ENCODE assay signal across 36 cellular contexts in genomic region chr20:21185849-21186248, GRCh38.
"Had no signal": no experiment of that assay in that cellular context is flagged by ENCODE, and none has a peak within 500 bp of the region (broad histone marks: within the 10 kb centered on the region; RNA-seq: fewer than 3 reads in every experiment).

No MANE protein-coding gene starts in this region.

- DNase-seq: activated B cell treated with CpG ODN at 0.5 μM for 24 hours; activated CD4-positive, alpha-beta memory T cell treated with anti-CD3 and anti-CD28 coated beads for 36 hours; activated CD4-positive, alpha-beta T cell treated with anti-CD3 and anti-CD28 coated beads, Interleukin-2, amount 10 ng/mL, durations not matched to agents 24 days and 14 days; activated CD8-positive, alpha-beta memory T cell treated with anti-CD3 and anti-CD28 coated beads, Interleukin-2, amount 10 ng/mL, durations not matched to agents 7 days and 5 days; activated CD8-positive, alpha-beta memory T cell treated with anti-CD3 and anti-CD28 coated beads, Interleukin-2, amount 50 U/mL, for 4 hours; activated CD8-positive, alpha-beta T cell treated with anti-CD3 and anti-CD28 coated beads, Interleukin-2, amount 10 ng/mL, durations not matched to agents 7 days and 5 days; activated effector memory CD4-positive, alpha-beta T cell treated with anti-CD3 and anti-CD28 coated beads, Interleukin-2, amount 50 U/mL, for 16 hours; activated naive CD4-positive, alpha-beta T cell treated with anti-CD3 and anti-CD28 coated beads for 36 hours; activated naive CD8-positive, alpha-beta T cell treated with anti-CD3 and anti-CD28 coated beads for 36 hours; activated naive CD8-positive, alpha-beta T cell treated with anti-CD3 and anti-CD28 coated beads, Interleukin-2, amount 50 U/mL, for 24 hours; activated T-cell treated with anti-CD3 and anti-CD28 coated beads, Interleukin-2, amount 50 U/mL, for 1 hour; activated T-cell treated with anti-CD3 and anti-CD28 coated beads, Interleukin-2, amount 50 U/mL, for 48 hours; adrenal gland; amygdala; aorta; body of pancreas; caudate nucleus; cortex of kidney; dermis blood vessel endothelial cell; effector CD4-positive, alpha-beta T cell; effector memory CD8-positive, alpha-beta T cell; esophagus squamous epithelium; foreskin melanocyte; head of caudate nucleus; T-helper 1 cell; T-helper 17 cell; T1000; WERI-Rb-1 had no signal

- H3K4me1 Mint-ChIP-seq: activated B cell treated with CpG ODN at 0.5 μM for 24 hours; activated CD4-positive, alpha-beta T cell treated with anti-CD3 and anti-CD28 coated beads, Interleukin-2, amount 10 ng/mL, durations not matched to agents 24 days and 14 days; activated naive CD4-positive, alpha-beta T cell treated with anti-CD3 and anti-CD28 coated beads, Interleukin-2, amount 50 U/mL, for 24 hours; activated naive CD8-positive, alpha-beta T cell treated with anti-CD3 and anti-CD28 coated beads for 36 hours; activated naive CD8-positive, alpha-beta T cell treated with anti-CD3 and anti-CD28 coated beads, Interleukin-2, amount 50 U/mL, for 24 hours had no signal

- H3K9me3 ChIP-seq: adrenal gland, body of pancreas, esophagus squamous epithelium, gastroesophageal sphincter had no signal

- ATAC-seq: activated CD4-positive, CD25-positive, alpha-beta regulatory T cell treated with anti-CD3 and anti-CD28 coated beads, Interleukin-2, amount 50 U/mL, for 24 hours; activated CD8-positive, alpha-beta memory T cell treated with anti-CD3 and anti-CD28 coated beads, Interleukin-2, amount 10 ng/mL, durations not matched to agents 7 days and 5 days; activated CD8-positive, alpha-beta T cell treated with anti-CD3 and anti-CD28 coated beads, Interleukin-2, amount 10 ng/mL, durations not matched to agents 7 days and 5 days; activated naive CD8-positive, alpha-beta T cell treated with anti-CD3 and anti-CD28 coated beads, Interleukin-2, amount 50 U/mL, for 24 hours; body of pancreas; effector memory CD8-positive, alpha-beta T cell; gastroesophageal sphincter; T-helper 17 cell had no signal

- H3K27me3 ChIP-seq: adrenal gland, body of pancreas, esophagus squamous epithelium, gastroesophageal sphincter had no signal

- H3K27ac Mint-ChIP-seq: activated B cell treated with CpG ODN at 0.5 μM for 24 hours; activated CD4-positive, alpha-beta memory T cell treated with anti-CD3 and anti-CD28 coated beads for 36 hours; activated CD4-positive, alpha-beta T cell treated with anti-CD3 and anti-CD28 coated beads, Interleukin-2, amount 10 ng/mL, durations not matched to agents 24 days and 14 days; activated CD8-positive, alpha-beta memory T cell treated with anti-CD3 and anti-CD28 coated beads, Interleukin-2, amount 10 ng/mL, durations not matched to agents 7 days and 5 days; activated CD8-positive, alpha-beta T cell treated with anti-CD3 and anti-CD28 coated beads, Interleukin-2, amount 10 ng/mL, durations not matched to agents 7 days and 5 days; activated naive CD4-positive, alpha-beta T cell treated with anti-CD3 and anti-CD28 coated beads for 36 hours; activated naive CD4-positive, alpha-beta T cell treated with anti-CD3 and anti-CD28 coated beads, Interleukin-2, amount 50 U/mL, for 24 hours; activated naive CD8-positive, alpha-beta T cell treated with anti-CD3 and anti-CD28 coated beads for 36 hours; activated naive CD8-positive, alpha-beta T cell treated with anti-CD3 and anti-CD28 coated beads, Interleukin-2, amount 50 U/mL, for 24 hours; activated T-helper 1 cell treated with anti-CD3 and anti-CD28 coated beads, Interleukin-12 subunit alpha, Interleukin-12 subunit beta, Interleukin-2, Interleukin-4 antibody, amounts not matched to agents 30 ng/mL and 10 ng/mL and 1 ng/mL, durations not matched to agents 14 hours and 24 hours and 36 hours; activated T-helper 2 cell treated with anti-CD3 and anti-CD28 coated beads, Interferon-gamma antibody, Interleukin-2, Interleukin-4, amounts not matched to agents 10 μg/mL and 5 μg/mL and 100 μg/mL, durations not matched to agents 14 hours and 24 hours and 36 hours; effector memory CD8-positive, alpha-beta T cell; T-helper 17 cell; T-helper 2 cell treated with Interferon-gamma antibody and Interleukin-4, amounts not matched to agents 5 μg/mL and 100 μg/mL, for 36 hours had no signal

- H3K36me3 ChIP-seq: adrenal gland, esophagus squamous epithelium, WERI-Rb-1 had no signal

- H3K4me3 ChIP-seq: adrenal gland, body of pancreas, esophagus squamous epithelium, gastroesophageal sphincter had no signal

- H3K4me1 ChIP-seq: body of pancreas, esophagus squamous epithelium, gastroesophageal sphincter had no signal

- H3K4me3 Mint-ChIP-seq: activated B cell treated with CpG ODN at 0.5 μM for 24 hours; activated CD4-positive, alpha-beta memory T cell treated with anti-CD3 and anti-CD28 coated beads for 36 hours; activated CD4-positive, alpha-beta T cell treated with anti-CD3 and anti-CD28 coated beads, Interleukin-2, amount 10 ng/mL, durations not matched to agents 24 days and 14 days; activated CD8-positive, alpha-beta memory T cell treated with anti-CD3 and anti-CD28 coated beads, Interleukin-2, amount 10 ng/mL, durations not matched to agents 7 days and 5 days; activated CD8-positive, alpha-beta T cell treated with anti-CD3 and anti-CD28 coated beads, Interleukin-2, amount 10 ng/mL, durations not matched to agents 7 days and 5 days; activated naive CD4-positive, alpha-beta T cell treated with anti-CD3 and anti-CD28 coated beads for 36 hours; activated naive CD4-positive, alpha-beta T cell treated with anti-CD3 and anti-CD28 coated beads, Interleukin-2, amount 50 U/mL, for 24 hours; activated naive CD8-positive, alpha-beta T cell treated with anti-CD3 and anti-CD28 coated beads for 36 hours; activated naive CD8-positive, alpha-beta T cell treated with anti-CD3 and anti-CD28 coated beads, Interleukin-2, amount 50 U/mL, for 24 hours; activated T-helper 1 cell treated with anti-CD3 and anti-CD28 coated beads, Interleukin-12 subunit alpha, Interleukin-12 subunit beta, Interleukin-2, Interleukin-4 antibody, amounts not matched to agents 30 ng/mL and 10 ng/mL and 1 ng/mL, durations not matched to agents 14 hours and 24 hours and 36 hours; effector memory CD8-positive, alpha-beta T cell; T-helper 17 cell; T-helper 2 cell treated with Interferon-gamma antibody and Interleukin-4, amounts not matched to agents 5 μg/mL and 100 μg/mL, for 36 hours had no signal

- H3K9me3 Mint-ChIP-seq: activated B cell treated with CpG ODN at 0.5 μM for 24 hours; activated CD4-positive, alpha-beta memory T cell treated with anti-CD3 and anti-CD28 coated beads for 36 hours; activated CD4-positive, alpha-beta T cell treated with anti-CD3 and anti-CD28 coated beads, Interleukin-2, amount 10 ng/mL, durations not matched to agents 24 days and 14 days; activated naive CD4-positive, alpha-beta T cell treated with anti-CD3 and anti-CD28 coated beads for 36 hours; activated naive CD4-positive, alpha-beta T cell treated with anti-CD3 and anti-CD28 coated beads, Interleukin-2, amount 50 U/mL, for 24 hours; activated naive CD8-positive, alpha-beta T cell treated with anti-CD3 and anti-CD28 coated beads for 36 hours; activated naive CD8-positive, alpha-beta T cell treated with anti-CD3 and anti-CD28 coated beads, Interleukin-2, amount 50 U/mL, for 24 hours; activated T-helper 1 cell treated with anti-CD3 and anti-CD28 coated beads, Interleukin-12 subunit alpha, Interleukin-12 subunit beta, Interleukin-2, Interleukin-4 antibody, amounts not matched to agents 30 ng/mL and 10 ng/mL and 1 ng/mL, durations not matched to agents 14 hours and 24 hours and 36 hours; activated T-helper 2 cell treated with anti-CD3 and anti-CD28 coated beads, Interferon-gamma antibody, Interleukin-2, Interleukin-4, amounts not matched to agents 10 μg/mL and 5 μg/mL and 100 μg/mL, durations not matched to agents 14 hours and 24 hours and 36 hours; effector memory CD8-positive, alpha-beta T cell; T-helper 2 cell treated with Interferon-gamma antibody and Interleukin-4, amounts not matched to agents 5 μg/mL and 100 μg/mL, for 36 hours had no signal

- FAIRE-seq: colon, endothelial cell of umbilical vein had no signal

- H3K27ac ChIP-seq: adrenal gland, body of pancreas, esophagus squamous epithelium, gastroesophageal sphincter, WERI-Rb-1 had no signal

- H3K27me3 Mint-ChIP-seq: activated B cell treated with CpG ODN at 0.5 μM for 24 hours; activated CD4-positive, alpha-beta memory T cell treated with anti-CD3 and anti-CD28 coated beads for 36 hours; activated CD4-positive, alpha-beta T cell treated with anti-CD3 and anti-CD28 coated beads, Interleukin-2, amount 10 ng/mL, durations not matched to agents 24 days and 14 days; activated CD8-positive, alpha-beta memory T cell treated with anti-CD3 and anti-CD28 coated beads, Interleukin-2, amount 10 ng/mL, durations not matched to agents 7 days and 5 days; activated naive CD4-positive, alpha-beta T cell treated with anti-CD3 and anti-CD28 coated beads, Interleukin-2, amount 50 U/mL, for 24 hours; activated naive CD8-positive, alpha-beta T cell treated with anti-CD3 and anti-CD28 coated beads for 36 hours; activated naive CD8-positive, alpha-beta T cell treated with anti-CD3 and anti-CD28 coated beads, Interleukin-2, amount 50 U/mL, for 24 hours; effector memory CD8-positive, alpha-beta T cell; T-helper 17 cell had no signal
